In genomic region chr12:110289711-110290078, GRCh38 we compare ENCODE assay signal across 1 cellular context.
A peak's percentile ranks its signal among the peaks of the same experiment; 100 is the strongest.
TF ChIP-seq lines count a peak whose summit lies in the region.

No MANE protein-coding gene starts in this region.

TF ChIP-seq in GM12878, 131 proteins besides CTCF, POLR2A, EP300 and RAD21:
- TF ChIP-seq KDM1A (IDR thresholded peaks at IDR 0.05; ENCODE audit: borderline replicate concordance): no peak
- TF ChIP-seq BCL3 (IDR thresholded peaks at IDR 0.05; ENCODE audit: borderline replicate concordance, insufficient read depth, low read depth, low read length, poor library complexity, severe bottlenecking): no peak
- 0 out of 2 replicates have a peak, but pooled peaks have one; percentile 9 for TF ChIP-seq RUNX3 (IDR thresholded peaks at IDR 0.05; ENCODE audit: low read length)
- no peak for TF ChIP-seq TBL1XR1 (IDR thresholded peaks at IDR 0.05; ENCODE audit: low read depth, low read length)
